20 cellular contexts compared by ENCODE assay signal in the genomic region with DNA sequence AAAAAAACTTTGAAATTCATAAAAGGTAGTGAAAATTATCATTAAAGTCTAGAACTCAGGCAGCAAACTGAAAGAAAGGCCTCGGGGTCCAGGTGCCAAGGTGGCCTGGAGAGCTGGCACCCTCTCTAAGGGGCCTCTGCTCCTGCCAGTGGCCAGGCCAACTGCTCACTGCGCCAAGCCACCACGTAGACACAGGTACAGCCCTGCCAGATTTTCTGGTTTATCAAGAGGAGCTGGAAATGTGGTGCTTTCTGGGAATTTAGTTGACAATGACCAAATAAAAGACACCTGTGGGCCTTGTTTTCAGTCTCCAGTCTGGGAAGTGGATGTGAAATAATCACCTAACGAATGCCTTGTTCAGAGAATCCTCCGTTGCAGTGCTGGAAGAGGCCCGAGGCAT. TPM values are rescaled to one million over a fixed set of nuclear protein-coding genes. Genes with fewer than 3 reads are reported as not detected.
DNase-seq lines count a peak whose midpoint lies in the region; ATAC-seq, FAIRE-seq and TF ChIP-seq lines count a peak whose summit lies in the region.
"Had no signal": no experiment of that assay in that cellular context is flagged by ENCODE, and none has a peak within 500 bp of the region (broad histone marks: within the 10 kb centered on the region; RNA-seq: fewer than 3 reads in every experiment).

No MANE protein-coding gene starts in this region.

- H3K27ac ChIP-seq in pancreas, result peak overlapping the region; percentile 47 to 93 (median 74)
- H3K27ac ChIP-seq in WERI-Rb-1, result no peak overlapping the region
- H3K27ac ChIP-seq: BLaER1 treated with 17β-estradiol and CSF1 and Interleukin-3, amounts not matched to agents 10 nM and 100 nM; Peyer's patch; SJCRH30 had no signal

- intact Hi-C loops in pancreas (cut with DNase I), result no loop called here

- 40 to 43% methylated on average over 6 of the region's 6 CpGs for WGBS in pancreas, 2 donors

- peak; percentile 17 for DNase-seq in ELF-1 (ENCODE audit: low read depth, low spot score)
- peak; percentile 63 for DNase-seq in NCI-H2196 (lab: John Stamatoyannopoulos, UW; ENCODE audit: unreplicated experiment)
- DNase-seq in cerebellar cortex (ENCODE audit: low spot score), result peak; percentile 68
- peak; percentile 71 to 90 (median 82) for DNase-seq in pancreas
- no peak for DNase-seq in D341Med (ENCODE audit: low spot score)
- no peak for DNase-seq in WERI-Rb-1
- DNase-seq: ACHN, EL, Kasumi-1, MM.1S, NCI-H1048, NCI-H1417 treated with DMSO at 0.1 percent for 48 hours, NCI-H187, NCI-H2227 treated with DMSO at 0.1 percent for 48 hours, NCI-H510A, NCI-H748 treated with DMSO at 0.1 percent for 48 hours, Peyer's patch, SJCRH30 had no signal

- H3K9me3 ChIP-seq in pancreas (no peaks in the 10 kb centered on the region), WERI-Rb-1 (ENCODE audit: severe bottlenecking) (no peaks in the 10 kb centered on the region)
- H3K9me3 ChIP-seq: BLaER1 treated with 17β-estradiol and CSF1 and Interleukin-3, amounts not matched to agents 10 nM and 100 nM; Peyer's patch; SJCRH30 had no signal

- peaks cover 20 to 28% (median 22%) of the 10 kb centered on the region in 3 donors for H3K4me1 ChIP-seq in pancreas
- H3K4me1 ChIP-seq: Peyer's patch, SJCRH30 had no signal

- ATAC-seq in pancreas (peak; percentile 85 to 94 (median 91)), GM19463 (IDR thresholded peaks at IDR 0.05; ENCODE audit: unreplicated experiment) (no peak)

- no peak overlapping the region for H3K4me3 ChIP-seq in pancreas
- H3K4me3 ChIP-seq in WERI-Rb-1 (ENCODE audit: low read depth, low read length), result no peak overlapping the region
- H3K4me3 ChIP-seq: BLaER1 treated with 17β-estradiol and CSF1 and Interleukin-3, amounts not matched to agents 10 nM and 100 nM; Peyer's patch; SJCRH30 had no signal

- TF ChIP-seq CTCF in pancreas (IDR thresholded peaks at IDR 0.05), result no peak
- no peak for TF ChIP-seq CTCF in WERI-Rb-1 (IDR thresholded peaks at IDR 0.05; ENCODE audit: low read depth, low read length)

- FAIRE-seq in pancreas (lab: Jason Lieb, UNC), result no peak

- H3K36me3 ChIP-seq in pancreas (no peaks in the 10 kb centered on the region), WERI-Rb-1 (no peaks in the 10 kb centered on the region)
- H3K36me3 ChIP-seq: Peyer's patch, SJCRH30 had no signal

- H3K27me3 ChIP-seq in pancreas (no peaks in the 10 kb centered on the region), WERI-Rb-1 (ENCODE audit: insufficient read depth, low read depth, severe bottlenecking) (no peaks in the 10 kb centered on the region)
- H3K27me3 ChIP-seq: BLaER1 treated with 17β-estradiol and CSF1 and Interleukin-3, amounts not matched to agents 10 nM and 100 nM; Peyer's patch had no signal

RNA-seq across cellular contexts. Expression of a gene that starts 22.8 kb away (rescaled TPM):
- total RNA-seq in pancreas, result 1 to 10 TPM; 3.9 to 8.5 (median 5.8) TPM
- 1 to 10 TPM; 4.9 to 6.2 TPM for polyA plus RNA-seq in pancreas

RNA-seq across cellular contexts. Expression of a gene that starts 28.8 kb away (rescaled TPM):
- total RNA-seq in pancreas, result 1 to 10 TPM; 1.9 to 3.6 (median 3.1) TPM
- polyA plus RNA-seq in pancreas, result 10 to 100 TPM in 1 of 2 donors, 1 to 10 TPM in 1; 4.8 to 10.5 TPM

RNA-seq across cellular contexts. Expression of a gene that starts 33.5 kb away (rescaled TPM):
- 1 to 10 TPM in 3 of 6 donors, under 1 TPM in 3; 0.56 to 5.6 (median 1.00) TPM for total RNA-seq in pancreas
- polyA plus RNA-seq in pancreas, result 1 to 10 TPM; 1.7 to 1.9 TPM

Comparison
In these comparisons a context has a peak if more than half of its experiments do, and no peak if none do; other contexts are left out.
1. DNase-seq: peak in ELF-1 (single experiment), NCI-H2196 (single experiment), cerebellar cortex (single experiment) and pancreas (6 of 6); none in D341Med (single experiment) and WERI-Rb-1 (single experiment).